Comparison of ENCODE assay signal across 11 cellular contexts in genomic region chr1:18946550-18947381, GRCh38. TPM values are rescaled to one million over a fixed set of nuclear protein-coding genes. Genes with fewer than 3 reads are reported as not detected.
DNase-seq lines count a peak whose midpoint lies in the region; ATAC-seq and TF ChIP-seq lines count a peak whose summit lies in the region.
"Had no signal": no experiment of that assay in that cellular context is flagged by ENCODE, and none has a peak within 500 bp of the region (broad histone marks: within the 10 kb centered on the region; RNA-seq: fewer than 3 reads in every experiment).

No MANE protein-coding gene starts in this region.

- no peaks in the 10 kb centered on the region for H3K9me3 Mint-ChIP-seq in dendritic cell treated with granulocyte-macrophage colony-stimulating factor and Interleukin-4, amounts not matched to agents 40 ng/mL and 50 ng/mL, for 4 days
- H3K9me3 Mint-ChIP-seq in neural crest cell, result no peaks in the 10 kb centered on the region

- peaks cover 81% of the 10 kb centered on the region for H3K4me1 ChIP-seq in Panc1 (ENCODE audit: control insufficient read depth, insufficient read depth, low read length)

- peaks cover 5% of the 10 kb centered on the region for H3K27me3 Mint-ChIP-seq in dendritic cell treated with granulocyte-macrophage colony-stimulating factor and Interleukin-4, amounts not matched to agents 40 ng/mL and 50 ng/mL, for 4 days
- no peaks in the 10 kb centered on the region for H3K27me3 Mint-ChIP-seq in neural crest cell (ENCODE audit: low read depth)

- POLR2A ChIA-PET in Panc1 (lab: Charles Lee), result no interaction called here

- no peaks in the 10 kb centered on the region for H3K27me3 ChIP-seq in Panc1 (ENCODE audit: control insufficient read depth, insufficient read depth, low read length)

- H3K27ac Mint-ChIP-seq in dendritic cell treated with granulocyte-macrophage colony-stimulating factor and Interleukin-4, amounts not matched to agents 40 ng/mL and 50 ng/mL, for 4 days, result peak overlapping the region; percentile 33
- H3K27ac Mint-ChIP-seq in neural crest cell (ENCODE audit: unreplicated experiment), result peak overlapping the region; percentile 15

- peaks cover 76% of the 10 kb centered on the region for H3K4me1 Mint-ChIP-seq in dendritic cell treated with granulocyte-macrophage colony-stimulating factor and Interleukin-4, amounts not matched to agents 40 ng/mL and 50 ng/mL, for 4 days (ENCODE audit: low read depth)
- H3K4me1 Mint-ChIP-seq in neural crest cell, result peaks cover 62% of the 10 kb centered on the region

- intact Hi-C loops in Panc1 (cut with micrococcal nuclease; ENCODE audit: unreplicated experiment), result no loop called here
- intact Hi-C loops in dendritic cell treated with granulocyte-macrophage colony-stimulating factor and Interleukin-4, amounts not matched to agents 40 ng/mL and 50 ng/mL, for 4 days (cut with micrococcal nuclease), result no loop called here

- no peaks in the 10 kb centered on the region for H3K9me3 ChIP-seq in Panc1 (ENCODE audit: control insufficient read depth, insufficient read depth, low read depth, low read length)

- in situ Hi-C loops in Panc1 (cut with HindIII; ENCODE audit: low pct_unique_long_range_greater_than_20kb, low sequenced_read_pairs), result no loop called here

- 0 out of 2 replicates have a peak, but pooled peaks have one; percentile 8 for ATAC-seq in Panc1
- ATAC-seq in GM21381 (IDR thresholded peaks at IDR 0.05; ENCODE audit: unreplicated experiment), result no peak
- no peak for ATAC-seq in HG02973 (IDR thresholded peaks at IDR 0.05; ENCODE audit: unreplicated experiment)
- ATAC-seq: Right ventricle myocardium inferior had no signal

- no peaks in the 10 kb centered on the region for H3K36me3 ChIP-seq in Panc1 (ENCODE audit: control insufficient read depth, insufficient read depth, low read length)

- no TSS peak for BruUV-seq in Panc1 (replicated peaks; lab: Mats Ljungman, UMichigan)

- no peaks in the 10 kb centered on the region for H3K36me3 Mint-ChIP-seq in dendritic cell treated with granulocyte-macrophage colony-stimulating factor and Interleukin-4, amounts not matched to agents 40 ng/mL and 50 ng/mL, for 4 days (ENCODE audit: low read depth)
- H3K36me3 Mint-ChIP-seq in neural crest cell (ENCODE audit: low read depth), result no peaks in the 10 kb centered on the region

- CTCF ChIA-PET in Panc1 (lab: Charles Lee), result interaction anchor here (0.6 kb wide), 1 partner anchor 39 kb away, joined by 3 read pairs; no protein-coding TSS in a partner anchor

- DNase-seq in AG10803 (ENCODE audit: low read depth) (no peak), Panc1 (ENCODE audit: low read depth, low spot score) (no peak), neural crest cell (ENCODE audit: low read depth, low spot score) (no peak), NCI-H1694 (lab: John Stamatoyannopoulos, UW) (no peak)
- DNase-seq in stimulated activated CD4-positive, alpha-beta T cell treated with anti-CD3 and anti-CD28 coated beads, Interleukin-2, amount 100 ng/mL, for 48 hours, result no peak
- DNase-seq: cortex of kidney, NCI-H2029 treated with DMSO at 0.1 percent for 48 hours had no signal

- TF ChIP-seq CTCF in AG10803 (conservative IDR thresholded peaks at IDR 0.05; ENCODE audit: low read length) (no peak), Panc1 (IDR thresholded peaks at IDR 0.05) (no peak), neural crest cell (conservative IDR thresholded peaks at IDR 0.05) (no peak)

- peak overlapping the region; percentile 2; the same call in 1 of the 2 replicates for H3K4me3 ChIP-seq in AG10803 (ENCODE audit: low read length)
- H3K4me3 ChIP-seq in Panc1 (ENCODE audit: low read depth in 2 of 2, low read length in 2 of 2), result peak overlapping the region in 1 of 2 experiments; percentile 34; a peak in 2 of 4 replicates

- peak overlapping the region; percentile 89 for H3K27ac ChIP-seq in Panc1 (ENCODE audit: low read length)

- H3K4me3 Mint-ChIP-seq in dendritic cell treated with granulocyte-macrophage colony-stimulating factor and Interleukin-4, amounts not matched to agents 40 ng/mL and 50 ng/mL, for 4 days, result no peak overlapping the region
- H3K4me3 Mint-ChIP-seq in neural crest cell, result peak overlapping the region; percentile 40

RNA-seq across cellular contexts. Expression of gene IFFO2, which starts 9.7 kb away (rescaled TPM):
- total RNA-seq in Panc1 (2021; ENCODE audit: unreplicated experiment) (59.4 TPM), neural crest cell (9.8 and 9.9 TPM in 2 replicates)
- 53.4 TPM for polyA plus RNA-seq in Panc1 (2012; ENCODE audit: insufficient read length)

RNA-seq across cellular contexts. Expression of gene ALDH4A1, which starts 44.4 kb away (rescaled TPM):
- total RNA-seq in Panc1 (2021; ENCODE audit: unreplicated experiment), result 21.7 TPM
- polyA plus RNA-seq in Panc1 (2012; ENCODE audit: insufficient read length), result 41.3 TPM
- 18.4 and 19.5 TPM in 2 replicates for total RNA-seq in neural crest cell
